In genomic region chr22:37906364-37907008, GRCh38 we compare ENCODE assay signal across 7 cellular contexts. TPM values are rescaled to one million over a fixed set of nuclear protein-coding genes. Genes with fewer than 3 reads are reported as not detected.
DNase-seq lines count a peak whose midpoint lies in the region; ATAC-seq and TF ChIP-seq lines count a peak whose summit lies in the region.
"Had no signal": no experiment of that assay in that cellular context is flagged by ENCODE, and none has a peak within 500 bp of the region (broad histone marks: within the 10 kb centered on the region; RNA-seq: fewer than 3 reads in every experiment).

No MANE protein-coding gene starts in this region.

- intact Hi-C loops in activated naive CD4-positive, alpha-beta T cell treated with anti-CD3 and anti-CD28 coated beads for 36 hours (cut with micrococcal nuclease), result loop anchor here (1.0 to 2.0 kb wide), 2 partner anchors 14 to 28 kb away; no protein-coding TSS in a partner anchor

- peak overlapping the region; percentile 70 for H3K4me3 ChIP-seq in GM12864 (ENCODE audit: low read depth, low read length)
- H3K4me3 ChIP-seq in lung, result peak overlapping the region; percentile 71

- no peak for TF ChIP-seq CTCF in GM12864 (IDR thresholded peaks at IDR 0.05; ENCODE audit: low read depth, low read length, missing control alignments)
- no peak for TF ChIP-seq CTCF in lung (IDR thresholded peaks at IDR 0.05; ENCODE audit: control extremely low read depth, extremely low read depth)

- no peaks in the 10 kb centered on the region for H3K27me3 Mint-ChIP-seq in activated naive CD4-positive, alpha-beta T cell treated with anti-CD3 and anti-CD28 coated beads for 36 hours (ENCODE audit: low read depth)

- no peaks in the 10 kb centered on the region for H3K36me3 ChIP-seq in lung (ENCODE audit: control insufficient read depth in 2 of 2, insufficient read depth in 2 of 2, low read length in 2 of 2)

- DNase-seq in GM12864 (ENCODE audit: low read depth), result no peak
- DNase-seq in activated naive CD4-positive, alpha-beta T cell treated with anti-CD3 and anti-CD28 coated beads for 36 hours, result peak; percentile 42
- no peak for DNase-seq in lung (ENCODE audit: low spot score)
- DNase-seq in NCI-H1694 (lab: John Stamatoyannopoulos, UW), result no peak
- no peak for DNase-seq in SK-N-DZ (ENCODE audit: low spot score)

- 0% methylated on average over 37 to 75 of the region's 75 CpGs for WGBS in lung, 2 donors

- peaks cover 0 to 21% of the 10 kb centered on the region in 2 donors for H3K4me1 ChIP-seq in lung (ENCODE audit: control insufficient read depth in 2 of 2, insufficient read depth in 2 of 2, low read length in 2 of 2)

- H3K36me3 Mint-ChIP-seq in activated naive CD4-positive, alpha-beta T cell treated with anti-CD3 and anti-CD28 coated beads for 36 hours (ENCODE audit: low read depth), result no peaks in the 10 kb centered on the region

- CTCF ChIA-PET in activated naive CD4-positive, alpha-beta T cell treated with anti-CD3 and anti-CD28 coated beads for 36 hours (lab: Charles Lee), result interaction anchor here (0.9 to 1.9 kb wide), 9 partner anchors 10 to 584 kb away, joined by 3 to 10 read pairs (median 4); no protein-coding TSS in a partner anchor

- no peaks in the 10 kb centered on the region for H3K27me3 ChIP-seq in lung (ENCODE audit: control insufficient read depth, insufficient read depth)

- H3K27ac ChIP-seq in lung (ENCODE audit: low read depth in 1 of 2, low read length in 1 of 2), result peak overlapping the region; percentile 54 to 84

- H3K4me1 Mint-ChIP-seq in activated naive CD4-positive, alpha-beta T cell treated with anti-CD3 and anti-CD28 coated beads for 36 hours (ENCODE audit: low read depth), result peaks cover 33% of the 10 kb centered on the region

- ATAC-seq in HG03108 (IDR thresholded peaks at IDR 0.05; ENCODE audit: unreplicated experiment) (peak; percentile 20), lung (ENCODE audit: insufficient read depth, low FRiP score) (no peak)

- no peak overlapping the region for H3K27ac Mint-ChIP-seq in activated naive CD4-positive, alpha-beta T cell treated with anti-CD3 and anti-CD28 coated beads for 36 hours

- no peaks in the 10 kb centered on the region for H3K9me3 ChIP-seq in lung (ENCODE audit: control insufficient read depth in 2 of 2, insufficient read depth in 1 of 2, low read length in 1 of 2)

- no peaks in the 10 kb centered on the region for H3K9me3 Mint-ChIP-seq in activated naive CD4-positive, alpha-beta T cell treated with anti-CD3 and anti-CD28 coated beads for 36 hours

- peak overlapping the region; percentile 73 for H3K4me3 Mint-ChIP-seq in activated naive CD4-positive, alpha-beta T cell treated with anti-CD3 and anti-CD28 coated beads for 36 hours

RNA-seq across cellular contexts. Expression of gene MICALL1, which starts 0.4 kb away (rescaled TPM):
- 10 to 100 TPM; 12.0 to 12.9 TPM for total RNA-seq in activated naive CD4-positive, alpha-beta T cell treated with anti-CD3 and anti-CD28 coated beads for 36 hours
- 10 to 100 TPM; 15.4 to 29.1 TPM for total RNA-seq in lung
- 10 to 100 TPM; 12.9 to 19.6 TPM for polyA plus RNA-seq in lung
- polyA plus RNA-seq in SK-N-DZ (2014; cell fraction: cytosol; rRNA removed), result 18.6 and 22.6 TPM in 2 replicates
- 13.5 and 26.1 TPM in 2 replicates for polyA plus RNA-seq in SK-N-DZ (2014; cell fraction: nucleus; rRNA removed)

RNA-seq across cellular contexts. Expression of gene C22orf23, which starts 46.9 kb away (rescaled TPM):
- not detected for total RNA-seq in activated naive CD4-positive, alpha-beta T cell treated with anti-CD3 and anti-CD28 coated beads for 36 hours
- 1 to 10 TPM; 1.1 to 4.2 TPM for total RNA-seq in lung
- polyA plus RNA-seq in lung, result 1 to 10 TPM; 1.4 to 1.6 TPM
- 1.5 and 3.6 TPM in 2 replicates for polyA plus RNA-seq in SK-N-DZ (2014; cell fraction: cytosol; rRNA removed)
- polyA plus RNA-seq in SK-N-DZ (2014; cell fraction: nucleus; rRNA removed), result 0.72 and 1.1 TPM in 2 replicates
- total RNA-seq: T-helper 2 cell treated with Interferon-gamma antibody and Interleukin-4, amounts not matched to agents 100 ng/mL and 5 ng/mL, for 36 hours had no signal

RNA-seq across cellular contexts. Expression of gene POLR2F, which starts 47.0 kb away (rescaled TPM):
- 10 to 100 TPM; 70.1 to 70.6 TPM for total RNA-seq in activated naive CD4-positive, alpha-beta T cell treated with anti-CD3 and anti-CD28 coated beads for 36 hours
- total RNA-seq in lung, result 10 to 100 TPM; 36.8 to 62.3 TPM
- 100 to 1,000 TPM in 1 of 2 donors, 10 to 100 TPM in 1; 96.9 to 161 TPM for polyA plus RNA-seq in lung
- polyA plus RNA-seq in SK-N-DZ (2014; cell fraction: cytosol; rRNA removed), result 66.7 and 87.1 TPM in 2 replicates
- polyA plus RNA-seq in SK-N-DZ (2014; cell fraction: nucleus; rRNA removed), result 71.7 and 106 TPM in 2 replicates

RNA-seq across cellular contexts. Expression of gene EIF3L, which starts 57.3 kb away (rescaled TPM):
- 100 to 1,000 TPM; 776 to 797 TPM for total RNA-seq in activated naive CD4-positive, alpha-beta T cell treated with anti-CD3 and anti-CD28 coated beads for 36 hours
- total RNA-seq in lung, result 100 to 1,000 TPM; 281 to 420 TPM
- polyA plus RNA-seq in lung, result 100 to 1,000 TPM; 175 to 224 TPM
- polyA plus RNA-seq in SK-N-DZ (2014; cell fraction: cytosol; rRNA removed), result 671 and 689 TPM in 2 replicates
- polyA plus RNA-seq in SK-N-DZ (2014; cell fraction: nucleus; rRNA removed), result 284 and 309 TPM in 2 replicates
